22 cellular contexts compared by ENCODE assay signal in the genomic region with DNA sequence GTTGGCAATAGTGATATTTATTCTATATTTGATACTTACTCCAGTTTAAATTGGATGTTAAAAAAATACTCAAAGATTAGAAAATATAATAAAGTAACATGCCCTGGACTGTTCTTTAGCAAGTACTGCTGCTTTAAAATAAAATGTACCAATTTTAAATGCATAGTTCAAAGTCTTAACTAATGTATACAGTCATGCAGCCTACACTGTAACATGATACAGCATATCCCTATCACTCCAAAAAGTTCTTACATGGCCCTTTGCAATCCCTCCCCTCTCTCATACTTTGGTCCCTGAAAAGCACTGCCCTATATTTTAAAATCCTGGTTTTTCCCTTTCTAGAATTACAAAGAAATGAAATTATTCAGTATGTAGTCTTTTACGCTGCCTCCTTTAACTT.
"Had no signal": no experiment of that assay in that cellular context is flagged by ENCODE, and none has a peak within 500 bp of the region (broad histone marks: within the 10 kb centered on the region; RNA-seq: fewer than 3 reads in every experiment).

No MANE protein-coding gene starts in this region.

- H3K4me2 ChIP-seq: KMS-11 had no signal

- H3K4me1 Mint-ChIP-seq: IgD-negative memory B cell had no signal

- FAIRE-seq: K562 had no signal

- H3K9me3 ChIP-seq: SJCRH30 had no signal

- H3K4me3 Mint-ChIP-seq: IgD-negative memory B cell had no signal

- H3K36me3 ChIP-seq: SJCRH30 had no signal

- H3K27ac Mint-ChIP-seq: IgD-negative memory B cell had no signal

- H3K27me3 ChIP-seq: SJCRH30 had no signal

- DNase-seq: Kasumi-1, MM.1S, NCI-H1092 treated with DMSO at 0.1 percent for 48 hours, NCI-H1436, NCI-H187, NCI-H2029, NCI-H2081 treated with DMSO at 0.1 percent for 48 hours, NCI-H2171, NCI-H226, NCI-H446, NCI-H510A, NCI-H524 treated with DMSO at 0.1 percent for 48 hours, NCI-H69, NCI-H774, SHP77 treated with DMSO at 0.1 percent for 48 hours had no signal

- H3K4me3 ChIP-seq: K562, SJCRH30 had no signal

- H3K27ac ChIP-seq: KMS-11, SJCRH30 had no signal

- H3K9ac ChIP-seq: KMS-11 had no signal

- ATAC-seq: K562, Panc1, Right ventricle myocardium inferior, SK-N-SH treated with all-trans-retinoic acid at 6 μM for 48 hours had no signal

- H3K27me3 Mint-ChIP-seq: IgD-negative memory B cell had no signal
